Comparison of ENCODE assay signal across 8 cellular contexts in genomic region chr21:24895885-24896734, GRCh38.
DNase-seq lines count a peak whose midpoint lies in the region; ATAC-seq and TF ChIP-seq lines count a peak whose summit lies in the region.

No MANE protein-coding gene starts in this region.

- no peaks in the 10 kb centered on the region for H3K4me1 ChIP-seq in right lobe of liver

- no peaks in the 10 kb centered on the region for H3K27me3 ChIP-seq in right lobe of liver

- H3K36me3 Mint-ChIP-seq in activated CD4-positive, alpha-beta T cell treated with anti-CD3 and anti-CD28 coated beads, Interleukin-2, amount 10 ng/mL, durations not matched to agents 24 days and 14 days (ENCODE audit: low read depth) = no peaks in the 10 kb centered on the region

- intact Hi-C loops in right lobe of liver (cut with DNase I) = no loop called here
- intact Hi-C loops in posterior cingulate gyrus (cut with DNase I) = no loop called here
- intact Hi-C loops in activated CD4-positive, alpha-beta T cell treated with anti-CD3 and anti-CD28 coated beads, Interleukin-2, amount 10 ng/mL, durations not matched to agents 24 days and 14 days (cut with micrococcal nuclease) = loop anchor here (5.0 kb wide), 1 partner anchor 491 kb away; no protein-coding TSS in a partner anchor

- no peak overlapping the region for H3K4me3 ChIP-seq in right lobe of liver

- no peaks in the 10 kb centered on the region for H3K27me3 Mint-ChIP-seq in activated CD4-positive, alpha-beta T cell treated with anti-CD3 and anti-CD28 coated beads, Interleukin-2, amount 10 ng/mL, durations not matched to agents 24 days and 14 days

- H3K27ac Mint-ChIP-seq in activated CD4-positive, alpha-beta T cell treated with anti-CD3 and anti-CD28 coated beads, Interleukin-2, amount 10 ng/mL, durations not matched to agents 24 days and 14 days = no peak overlapping the region

- no peak for TF ChIP-seq POLR2A in right lobe of liver (IDR thresholded peaks at IDR 0.05)

- TF ChIP-seq CTCF in right lobe of liver (IDR thresholded peaks at IDR 0.05) = peak; percentile 20 to 44 (median 28)

- 53% methylated on average over 3 of the region's 3 CpGs for WGBS in right lobe of liver (ENCODE audit: insufficient coverage, low coverage, low lambda C conversion rate, missing lambda C conversion rate)

- no peaks in the 10 kb centered on the region for H3K9me3 Mint-ChIP-seq in activated CD4-positive, alpha-beta T cell treated with anti-CD3 and anti-CD28 coated beads, Interleukin-2, amount 10 ng/mL, durations not matched to agents 24 days and 14 days

- no peaks in the 10 kb centered on the region for H3K4me1 Mint-ChIP-seq in activated CD4-positive, alpha-beta T cell treated with anti-CD3 and anti-CD28 coated beads, Interleukin-2, amount 10 ng/mL, durations not matched to agents 24 days and 14 days

- no peaks in the 10 kb centered on the region for H3K9me3 ChIP-seq in right lobe of liver

- no peak overlapping the region for H3K4me3 Mint-ChIP-seq in activated CD4-positive, alpha-beta T cell treated with anti-CD3 and anti-CD28 coated beads, Interleukin-2, amount 10 ng/mL, durations not matched to agents 24 days and 14 days

- no peaks in the 10 kb centered on the region for H3K36me3 ChIP-seq in right lobe of liver

- no peak overlapping the region for H3K27ac ChIP-seq in right lobe of liver

- DNase-seq in GM04504 (ENCODE audit: low read depth) = peak; percentile 20
- DNase-seq in SK-N-DZ (ENCODE audit: low spot score) = peak; percentile 83
- DNase-seq in right lobe of liver = no peak
- no peak for DNase-seq in posterior cingulate gyrus
- no peak for DNase-seq in activated CD4-positive, alpha-beta T cell treated with anti-CD3 and anti-CD28 coated beads, Interleukin-2, amount 10 ng/mL, durations not matched to agents 24 days and 14 days
- no peak for DNase-seq in DMS114 treated with DMSO at 0.1 percent for 48 hours (lab: John Stamatoyannopoulos, UW; ENCODE audit: unreplicated experiment)

- ATAC-seq in GM21381 (IDR thresholded peaks at IDR 0.05; ENCODE audit: unreplicated experiment) (peak; percentile 68), HG03575 (IDR thresholded peaks at IDR 0.05; ENCODE audit: extremely low read depth, insufficient number of reproducible peaks, low FRiP score, unreplicated experiment) (peak; percentile 50), right lobe of liver (peak in 3 of 4 donors; percentile 30 to 44 (median 37))

Comparison
In these comparisons a context has a peak if more than half of its experiments do, and no peak if none do; other contexts are left out.
1. DNase-seq: peak in GM04504 (single experiment) and SK-N-DZ (single experiment); none in right lobe of liver (0 of 3), posterior cingulate gyrus (0 of 10), activated CD4-positive, alpha-beta T cell treated with anti-CD3 and anti-CD28 coated beads, Interleukin-2, amount 10 ng/mL, durations not matched to agents 24 days and 14 days (single experiment) and DMS114 treated with DMSO at 0.1 percent for 48 hours (single experiment).
2. Peak in every context shown above with its lines, with median percentiles within 50 percentile points of each other: ATAC-seq.